ENCODE assay signal across 19 cellular contexts in genomic region chr18:24187689-24188088, GRCh38. TPM values are rescaled to one million over a fixed set of nuclear protein-coding genes. Genes with fewer than 3 reads are reported as not detected.
DNase-seq lines count a peak whose midpoint lies in the region; ATAC-seq and TF ChIP-seq lines count a peak whose summit lies in the region.
"Had no signal": no experiment of that assay in that cellular context is flagged by ENCODE, and none has a peak within 500 bp of the region (broad histone marks: within the 10 kb centered on the region; RNA-seq: fewer than 3 reads in every experiment).

No MANE protein-coding gene starts in this region.

- WGBS in lower leg skin, 2 donors, result 62 to 92% methylated on average over 1 of the region's 1 CpG

- intact Hi-C loops in Right ventricle myocardium superior (cut with DNase I), result no loop called here
- intact Hi-C loops in dendritic cell treated with granulocyte-macrophage colony-stimulating factor and Interleukin-4, amounts not matched to agents 40 ng/mL and 50 ng/mL, for 4 days (cut with micrococcal nuclease), result no loop called here
- intact Hi-C loops in lower leg skin (cut with DNase I; ENCODE audit: low total_unique reads), result no loop called here

- TF ChIP-seq CTCF in right atrium auricular region (IDR thresholded peaks at IDR 0.05), result peak in 1 of 2 donors; percentile 12
- TF ChIP-seq CTCF in neutrophil (IDR thresholded peaks at IDR 0.05), result no peak
- no peak for TF ChIP-seq CTCF in lower leg skin (IDR thresholded peaks at IDR 0.05)

- ATAC-seq in Right ventricle myocardium superior (ENCODE audit: poor library complexity) (peak; percentile 30), HG02642 (IDR thresholded peaks at IDR 0.05; ENCODE audit: poor library complexity, unreplicated experiment) (no peak), GM21737 (IDR thresholded peaks at IDR 0.05; ENCODE audit: unreplicated experiment) (no peak)

- H3K4me3 Mint-ChIP-seq in dendritic cell treated with granulocyte-macrophage colony-stimulating factor and Interleukin-4, amounts not matched to agents 40 ng/mL and 50 ng/mL, for 4 days, result no peak overlapping the region
- H3K4me3 Mint-ChIP-seq: CD4-positive, alpha-beta T cell had no signal

- no peaks in the 10 kb centered on the region for H3K27me3 Mint-ChIP-seq in dendritic cell treated with granulocyte-macrophage colony-stimulating factor and Interleukin-4, amounts not matched to agents 40 ng/mL and 50 ng/mL, for 4 days
- H3K27me3 Mint-ChIP-seq: CD4-positive, alpha-beta T cell had no signal

- H3K27ac ChIP-seq in right atrium auricular region (no peak overlapping the region), neutrophil (peak overlapping the region; percentile 30)
- H3K27ac ChIP-seq: HL-60 had no signal

- H3K4me1 Mint-ChIP-seq in dendritic cell treated with granulocyte-macrophage colony-stimulating factor and Interleukin-4, amounts not matched to agents 40 ng/mL and 50 ng/mL, for 4 days (ENCODE audit: low read depth), result peaks cover 20% of the 10 kb centered on the region

- H3K9me3 Mint-ChIP-seq in dendritic cell treated with granulocyte-macrophage colony-stimulating factor and Interleukin-4, amounts not matched to agents 40 ng/mL and 50 ng/mL, for 4 days, result no peaks in the 10 kb centered on the region
- H3K9me3 Mint-ChIP-seq: CD4-positive, alpha-beta T cell had no signal

- H3K27ac Mint-ChIP-seq in dendritic cell treated with granulocyte-macrophage colony-stimulating factor and Interleukin-4, amounts not matched to agents 40 ng/mL and 50 ng/mL, for 4 days, result peak overlapping the region; percentile 38
- H3K27ac Mint-ChIP-seq: CD4-positive, alpha-beta T cell had no signal

- DNase-seq in Right ventricle myocardium superior (no peak), right atrium auricular region (ENCODE audit: low spot score) (no peak), lower leg skin (ENCODE audit: low spot score in 2 of 2) (no peak)
- DNase-seq: Caco-2; CD4-positive, alpha-beta T cell; IMR-90; Karpas-422; NCI-H1105; NCI-H1694 treated with DMSO at 0.1 percent for 48 hours; NCI-H2107; NCI-H510A; NCI-H774; SIG-M5 had no signal

- H3K36me3 Mint-ChIP-seq in dendritic cell treated with granulocyte-macrophage colony-stimulating factor and Interleukin-4, amounts not matched to agents 40 ng/mL and 50 ng/mL, for 4 days (ENCODE audit: low read depth), result peaks cover 16% of the 10 kb centered on the region

- H3K9me3 ChIP-seq in right atrium auricular region (no peaks in the 10 kb centered on the region), neutrophil (no peaks in the 10 kb centered on the region)
- H3K9me3 ChIP-seq: Caco-2, HAP-1 had no signal

- H3K4me1 ChIP-seq in right atrium auricular region, result peaks cover 0 to 18% of the 10 kb centered on the region in 2 donors
- peaks cover 10 to 11% of the 10 kb centered on the region in 2 experiments for H3K4me1 ChIP-seq in neutrophil (ENCODE audit: control insufficient read depth in 1 of 2, insufficient read depth in 1 of 2, low read depth in 1 of 2, low read length in 1 of 2)
- H3K4me1 ChIP-seq: Caco-2, HAP-1 had no signal

- H3K27me3 ChIP-seq in right atrium auricular region, result no peaks in the 10 kb centered on the region
- H3K27me3 ChIP-seq in neutrophil, result no peaks in the 10 kb centered on the region

- no peak for TF ChIP-seq POLR2A in lower leg skin (IDR thresholded peaks at IDR 0.05)

- H3K4me3 ChIP-seq in right atrium auricular region (no peak overlapping the region), neutrophil (ENCODE audit: low read depth in 1 of 2, low read length in 1 of 2) (no peak overlapping the region), lower leg skin (ENCODE audit: low read depth, poor library complexity, severe bottlenecking) (no peak overlapping the region)
- H3K4me3 ChIP-seq: HAP-1 had no signal

- no peaks in the 10 kb centered on the region for H3K36me3 ChIP-seq in right atrium auricular region
- peaks cover 14% of the 10 kb centered on the region for H3K36me3 ChIP-seq in neutrophil
- H3K36me3 ChIP-seq: HAP-1 had no signal

RNA-seq across cellular contexts. Expression of gene CABYR, which starts 48.8 kb away (rescaled TPM):
- total RNA-seq in Right ventricle myocardium superior (not detected), right atrium auricular region (under 1 TPM; 0.41 to 0.67 TPM), lower leg skin (1 to 10 TPM in 1 of 4 donors, under 1 TPM in 2, not detected in 1; 0.68 to 1.9 (median 0.93) TPM)
